14 cellular contexts compared by ENCODE assay signal in genomic region chr22:18731075-18731666, GRCh38.
"Had no signal": no experiment of that assay in that cellular context is flagged by ENCODE, and none has a peak within 500 bp of the region (broad histone marks: within the 10 kb centered on the region; RNA-seq: fewer than 3 reads in every experiment).

No MANE protein-coding gene starts in this region.

- H3K4me3 ChIP-seq: esophagus squamous epithelium, gastrocnemius medialis, heart right ventricle, left lung, lower lobe of right lung, mucosa of descending colon had no signal

- H3K36me3 ChIP-seq: esophagus squamous epithelium, gastrocnemius medialis, heart right ventricle, left lung, lower lobe of right lung had no signal

- H3K27ac ChIP-seq: epithelial cell of prostate, esophagus squamous epithelium, gastrocnemius medialis, heart right ventricle, left lung, lower lobe of right lung had no signal

- H3K27me3 ChIP-seq: esophagus squamous epithelium, gastrocnemius medialis, heart right ventricle, left lung had no signal

- DNase-seq: cortex of kidney; effector CD8-positive, alpha-beta T cell; erythroblast; esophagus squamous epithelium; hippocampal formation; left cardiac atrium; naive B cell had no signal

- FAIRE-seq: keratinocyte had no signal
